ENCODE assay signal across 1 cellular context in the genomic region with DNA sequence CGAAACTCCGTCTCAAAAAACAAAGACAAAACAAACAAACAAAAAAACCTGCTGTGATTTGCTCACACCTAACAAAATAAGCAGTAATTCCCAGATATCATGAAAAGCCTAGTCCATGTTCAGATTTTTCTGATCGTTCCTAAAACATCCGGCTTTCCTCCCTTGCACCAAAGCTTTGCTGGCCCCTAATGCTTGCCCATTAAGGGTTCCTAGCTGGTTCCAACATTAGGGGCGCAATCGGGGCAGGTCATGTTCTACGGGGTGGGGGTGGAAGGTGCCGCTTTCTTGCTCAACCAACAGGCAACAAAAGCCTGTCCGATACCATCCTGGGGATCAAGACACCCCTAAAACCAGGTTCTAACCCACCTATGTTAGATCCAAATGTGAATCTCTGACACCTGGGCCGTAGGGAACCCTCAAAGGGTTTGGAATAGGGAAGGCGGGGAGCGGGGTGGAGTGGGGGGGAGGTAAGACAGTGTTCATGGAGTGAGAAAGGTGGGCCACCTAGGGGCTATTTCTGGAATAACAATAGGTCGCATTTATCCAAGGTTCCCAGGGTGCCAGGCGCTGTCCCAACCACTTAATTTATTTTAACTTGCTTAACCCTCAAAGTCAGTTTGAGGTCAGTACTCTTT.
A peak's percentile ranks its signal among the peaks of the same experiment; 100 is the strongest.
TF ChIP-seq lines count a peak whose summit lies in the region.

No MANE protein-coding gene starts in this region.

TF ChIP-seq in K562, 482 proteins besides CTCF, POLR2A, EP300 and RAD21:
- TF ChIP-seq RHOXF2B (CRISPR knock-in tag; conservative IDR thresholded peaks at IDR 0.05) (no peak), LCOR (CRISPR knock-in tag; IDR thresholded peaks at IDR 0.05) (no peak), CHD2 (IDR thresholded peaks at IDR 0.05; ENCODE audit: low read depth, low read length) (no peak), CBX3 (IDR thresholded peaks at IDR 0.05; ENCODE audit: borderline replicate concordance in 1 of 2, low read length in 2 of 2) (0 out of 3 replicates have a peak, but pooled peaks of 1 of the 2 experiments have one; percentile 24), NFYB (IDR thresholded peaks at IDR 0.05; ENCODE audit: extremely low read depth, insufficient read length) (no peak), CREB1 (IDR thresholded peaks at IDR 0.05) (no peak), CREB1 (CRISPR knock-in tag; IDR thresholded peaks at IDR 0.05) (no peak), KDM1A (IDR thresholded peaks at IDR 0.05) (peak; percentile 60 to 78; a peak in 2 of 4 replicates), ZNF23 (CRISPR knock-in tag; IDR thresholded peaks at IDR 0.05) (no peak), HNRNPUL1 (IDR thresholded peaks at IDR 0.05; ENCODE audit: low read length) (no peak), L3MBTL2 (IDR thresholded peaks at IDR 0.05) (no peak), MAZ (CRISPR knock-in tag; conservative IDR thresholded peaks at IDR 0.05 in 1 of 2, IDR thresholded peaks at IDR 0.05 in 1 of 2) (peak in 1 of 2 experiments; percentile 30; a peak in 1 of 4 replicates), NFXL1 (CRISPR knock-in tag; IDR thresholded peaks at IDR 0.05) (no peak), TCFL5 (CRISPR knock-in tag; conservative IDR thresholded peaks at IDR 0.05) (no peak), BCOR (IDR thresholded peaks at IDR 0.05) (no peak), RFX7 (CRISPR knock-in tag; IDR thresholded peaks at IDR 0.05) (no peak), SMC3 (conservative IDR thresholded peaks at IDR 0.05; ENCODE audit: insufficient read depth, low read depth, low read length) (0 out of 2 replicates have a peak, but pooled peaks have one; percentile 8), JUND (IDR thresholded peaks at IDR 0.05; ENCODE audit: borderline replicate concordance, low read depth, low read length) (no peak), JUND (tag; IDR thresholded peaks at IDR 0.05; ENCODE audit: borderline replicate concordance, low read depth, low read length) (no peak), RFX1 (IDR thresholded peaks at IDR 0.05) (no peak), TBL1XR1 (IDR thresholded peaks at IDR 0.05; ENCODE audit: low read length in 2 of 2) (peak in 1 of 2 experiments; percentile 29; a peak in 1 of 4 replicates), HEY1 (CRISPR knock-in tag; IDR thresholded peaks at IDR 0.05; ENCODE audit: borderline replicate concordance) (no peak), TSC22D4 (tag; IDR thresholded peaks at IDR 0.05) (no peak), SIN3A (IDR thresholded peaks at IDR 0.05; ENCODE audit: borderline replicate concordance in 2 of 2, control insufficient read depth in 1 of 2, low read depth in 2 of 2, low read length in 2 of 2) (no peak), HDAC2 (IDR thresholded peaks at IDR 0.05) (0 out of 2 replicates have a peak, but pooled peaks have one; percentile 30), RCOR1 (IDR thresholded peaks at IDR 0.05; ENCODE audit: borderline replicate concordance in 1 of 2, low read depth in 2 of 2, low read length in 2 of 2) (no peak), PCBP2 (IDR thresholded peaks at IDR 0.05; ENCODE audit: low read depth, low read length, poor library complexity, severe bottlenecking) (no peak), PURB (CRISPR knock-in tag; IDR thresholded peaks at IDR 0.05; ENCODE audit: low read depth) (no peak), ETV5 (CRISPR knock-in tag; IDR thresholded peaks at IDR 0.05; ENCODE audit: low read depth) (no peak), PHF21A (IDR thresholded peaks at IDR 0.05; ENCODE audit: borderline replicate concordance, low read depth) (peak; percentile 95)
- TF ChIP-seq, protein P1, sequence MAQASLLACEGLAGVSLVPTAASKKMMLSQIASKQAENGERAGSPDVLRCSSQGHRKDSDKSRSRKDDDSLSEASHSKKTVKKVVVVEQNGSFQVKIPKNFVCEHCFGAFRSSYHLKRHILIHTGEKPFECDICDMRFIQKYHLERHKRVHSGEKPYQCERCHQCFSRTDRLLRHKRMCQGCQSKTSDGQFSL (CRISPR knock-in tag; IDR thresholded peaks at IDR 0.05), result peak; percentile 85
- TF ChIP-seq, protein P1 (tag; IDR thresholded peaks at IDR 0.05), result peak in 1 of 2 experiments; percentile 94; a peak in 2 of 4 replicates
- TF ChIP-seq, protein P2, sequence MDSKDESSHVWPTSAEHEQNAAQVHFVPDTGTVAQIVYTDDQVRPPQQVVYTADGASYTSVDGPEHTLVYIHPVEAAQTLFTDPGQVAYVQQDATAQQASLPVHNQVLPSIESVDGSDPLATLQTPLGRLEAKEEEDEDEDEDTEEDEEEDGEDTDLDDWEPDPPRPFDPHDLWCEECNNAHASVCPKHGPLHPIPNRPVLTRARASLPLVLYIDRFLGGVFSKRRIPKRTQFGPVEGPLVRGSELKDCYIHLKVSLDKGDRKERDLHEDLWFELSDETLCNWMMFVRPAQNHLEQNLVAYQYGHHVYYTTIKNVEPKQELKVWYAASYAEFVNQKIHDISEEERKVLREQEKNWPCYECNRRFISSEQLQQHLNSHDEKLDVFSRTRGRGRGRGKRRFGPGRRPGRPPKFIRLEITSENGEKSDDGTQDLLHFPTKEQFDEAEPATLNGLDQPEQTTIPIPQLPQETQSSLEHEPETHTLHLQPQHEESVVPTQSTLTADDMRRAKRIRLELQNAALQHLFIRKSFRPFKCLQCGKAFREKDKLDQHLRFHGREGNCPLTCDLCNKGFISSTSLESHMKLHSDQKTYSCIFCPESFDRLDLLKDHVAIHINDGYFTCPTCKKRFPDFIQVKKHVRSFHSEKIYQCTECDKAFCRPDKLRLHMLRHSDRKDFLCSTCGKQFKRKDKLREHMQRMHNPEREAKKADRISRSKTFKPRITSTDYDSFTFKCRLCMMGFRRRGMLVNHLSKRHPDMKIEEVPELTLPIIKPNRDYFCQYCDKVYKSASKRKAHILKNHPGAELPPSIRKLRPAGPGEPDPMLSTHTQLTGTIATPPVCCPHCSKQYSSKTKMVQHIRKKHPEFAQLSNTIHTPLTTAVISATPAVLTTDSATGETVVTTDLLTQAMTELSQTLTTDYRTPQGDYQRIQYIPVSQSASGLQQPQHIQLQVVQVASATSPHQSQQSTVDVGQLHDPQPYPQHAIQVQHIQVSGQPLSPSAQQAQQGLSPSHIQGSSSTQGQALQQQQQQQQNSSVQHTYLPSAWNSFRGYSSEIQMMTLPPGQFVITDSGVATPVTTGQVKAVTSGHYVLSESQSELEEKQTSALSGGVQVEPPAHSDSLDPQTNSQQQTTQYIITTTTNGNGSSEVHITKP (IDR thresholded peaks at IDR 0.05; ENCODE audit: partially characterized antibody), result peak; percentile 48
- TF ChIP-seq, protein P3, sequence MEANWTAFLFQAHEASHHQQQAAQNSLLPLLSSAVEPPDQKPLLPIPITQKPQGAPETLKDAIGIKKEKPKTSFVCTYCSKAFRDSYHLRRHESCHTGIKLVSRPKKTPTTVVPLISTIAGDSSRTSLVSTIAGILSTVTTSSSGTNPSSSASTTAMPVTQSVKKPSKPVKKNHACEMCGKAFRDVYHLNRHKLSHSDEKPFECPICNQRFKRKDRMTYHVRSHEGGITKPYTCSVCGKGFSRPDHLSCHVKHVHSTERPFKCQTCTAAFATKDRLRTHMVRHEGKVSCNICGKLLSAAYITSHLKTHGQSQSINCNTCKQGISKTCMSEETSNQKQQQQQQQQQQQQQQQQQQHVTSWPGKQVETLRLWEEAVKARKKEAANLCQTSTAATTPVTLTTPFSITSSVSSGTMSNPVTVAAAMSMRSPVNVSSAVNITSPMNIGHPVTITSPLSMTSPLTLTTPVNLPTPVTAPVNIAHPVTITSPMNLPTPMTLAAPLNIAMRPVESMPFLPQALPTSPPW (CRISPR knock-in tag; IDR thresholded peaks at IDR 0.05), result peak; percentile 86
- TF ChIP-seq, protein P4, sequence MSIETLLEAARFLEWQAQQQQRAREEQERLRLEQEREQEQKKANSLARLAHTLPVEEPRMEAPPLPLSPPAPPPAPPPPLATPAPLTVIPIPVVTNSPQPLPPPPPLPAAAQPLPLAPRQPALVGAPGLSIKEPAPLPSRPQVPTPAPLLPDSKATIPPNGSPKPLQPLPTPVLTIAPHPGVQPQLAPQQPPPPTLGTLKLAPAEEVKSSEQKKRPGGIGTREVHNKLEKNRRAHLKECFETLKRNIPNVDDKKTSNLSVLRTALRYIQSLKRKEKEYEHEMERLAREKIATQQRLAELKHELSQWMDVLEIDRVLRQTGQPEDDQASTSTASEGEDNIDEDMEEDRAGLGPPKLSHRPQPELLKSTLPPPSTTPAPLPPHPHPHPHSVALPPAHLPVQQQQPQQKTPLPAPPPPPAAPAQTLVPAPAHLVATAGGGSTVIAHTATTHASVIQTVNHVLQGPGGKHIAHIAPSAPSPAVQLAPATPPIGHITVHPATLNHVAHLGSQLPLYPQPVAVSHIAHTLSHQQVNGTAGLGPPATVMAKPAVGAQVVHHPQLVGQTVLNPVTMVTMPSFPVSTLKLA (conservative IDR thresholded peaks at IDR 0.05), result 0 out of 4 replicates have a peak, but pooled peaks of 1 of the 2 experiments have one; percentile 22
- TF ChIP-seq, protein P5, sequence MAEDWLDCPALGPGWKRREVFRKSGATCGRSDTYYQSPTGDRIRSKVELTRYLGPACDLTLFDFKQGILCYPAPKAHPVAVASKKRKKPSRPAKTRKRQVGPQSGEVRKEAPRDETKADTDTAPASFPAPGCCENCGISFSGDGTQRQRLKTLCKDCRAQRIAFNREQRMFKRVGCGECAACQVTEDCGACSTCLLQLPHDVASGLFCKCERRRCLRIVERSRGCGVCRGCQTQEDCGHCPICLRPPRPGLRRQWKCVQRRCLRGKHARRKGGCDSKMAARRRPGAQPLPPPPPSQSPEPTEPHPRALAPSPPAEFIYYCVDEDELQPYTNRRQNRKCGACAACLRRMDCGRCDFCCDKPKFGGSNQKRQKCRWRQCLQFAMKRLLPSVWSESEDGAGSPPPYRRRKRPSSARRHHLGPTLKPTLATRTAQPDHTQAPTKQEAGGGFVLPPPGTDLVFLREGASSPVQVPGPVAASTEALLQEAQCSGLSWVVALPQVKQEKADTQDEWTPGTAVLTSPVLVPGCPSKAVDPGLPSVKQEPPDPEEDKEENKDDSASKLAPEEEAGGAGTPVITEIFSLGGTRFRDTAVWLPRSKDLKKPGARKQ (CRISPR knock-in tag; IDR thresholded peaks at IDR 0.05), result no peak
- TF ChIP-seq, protein P6, sequence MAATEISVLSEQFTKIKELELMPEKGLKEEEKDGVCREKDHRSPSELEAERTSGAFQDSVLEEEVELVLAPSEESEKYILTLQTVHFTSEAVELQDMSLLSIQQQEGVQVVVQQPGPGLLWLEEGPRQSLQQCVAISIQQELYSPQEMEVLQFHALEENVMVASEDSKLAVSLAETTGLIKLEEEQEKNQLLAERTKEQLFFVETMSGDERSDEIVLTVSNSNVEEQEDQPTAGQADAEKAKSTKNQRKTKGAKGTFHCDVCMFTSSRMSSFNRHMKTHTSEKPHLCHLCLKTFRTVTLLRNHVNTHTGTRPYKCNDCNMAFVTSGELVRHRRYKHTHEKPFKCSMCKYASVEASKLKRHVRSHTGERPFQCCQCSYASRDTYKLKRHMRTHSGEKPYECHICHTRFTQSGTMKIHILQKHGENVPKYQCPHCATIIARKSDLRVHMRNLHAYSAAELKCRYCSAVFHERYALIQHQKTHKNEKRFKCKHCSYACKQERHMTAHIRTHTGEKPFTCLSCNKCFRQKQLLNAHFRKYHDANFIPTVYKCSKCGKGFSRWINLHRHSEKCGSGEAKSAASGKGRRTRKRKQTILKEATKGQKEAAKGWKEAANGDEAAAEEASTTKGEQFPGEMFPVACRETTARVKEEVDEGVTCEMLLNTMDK (IDR thresholded peaks at IDR 0.05; ENCODE audit: borderline replicate concordance, insufficient read depth, low read depth, low read length, poor library complexity, severe bottlenecking), result no peak
- TF ChIP-seq, protein P7, sequence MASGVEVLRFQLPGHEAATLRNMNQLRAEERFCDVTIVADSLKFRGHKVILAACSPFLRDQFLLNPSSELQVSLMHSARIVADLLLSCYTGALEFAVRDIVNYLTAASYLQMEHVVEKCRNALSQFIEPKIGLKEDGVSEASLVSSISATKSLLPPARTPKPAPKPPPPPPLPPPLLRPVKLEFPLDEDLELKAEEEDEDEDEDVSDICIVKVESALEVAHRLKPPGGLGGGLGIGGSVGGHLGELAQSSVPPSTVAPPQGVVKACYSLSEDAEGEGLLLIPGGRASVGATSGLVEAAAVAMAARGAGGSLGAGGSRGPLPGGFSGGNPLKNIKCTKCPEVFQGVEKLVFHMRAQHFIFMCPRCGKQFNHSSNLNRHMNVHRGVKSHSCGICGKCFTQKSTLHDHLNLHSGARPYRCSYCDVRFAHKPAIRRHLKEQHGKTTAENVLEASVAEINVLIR (CRISPR knock-in tag; IDR thresholded peaks at IDR 0.05), result no peak
TF ChIP-seq in K562: peak in this region for 11.
